ENCODE assay signal across 1 cellular context in the genomic region with DNA sequence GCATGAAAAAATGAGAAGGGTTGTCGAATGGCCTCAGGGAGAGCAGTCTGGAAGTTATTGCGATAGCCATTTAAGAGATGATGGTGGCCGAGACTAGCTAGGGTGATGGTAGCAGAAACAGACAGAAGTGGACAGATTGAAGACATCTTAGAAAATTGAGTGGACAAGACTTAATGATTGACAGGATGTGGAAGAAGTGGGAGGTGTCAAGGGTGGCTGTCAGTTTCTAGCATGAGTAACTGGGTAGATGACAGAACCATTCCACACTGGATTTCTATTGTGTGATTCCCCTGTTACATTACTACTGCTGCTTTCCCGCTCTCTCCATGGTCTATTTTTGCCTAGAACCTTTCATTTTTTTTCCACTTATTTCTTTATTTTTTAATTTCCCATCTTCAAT.
TF ChIP-seq lines count a peak whose summit lies in the region.

No MANE protein-coding gene starts in this region.

TF ChIP-seq in GM12878, 131 proteins besides CTCF, POLR2A, EP300 and RAD21:
- no peak for TF ChIP-seq POLR2AphosphoS5 (IDR thresholded peaks at IDR 0.05; ENCODE audit: low read length)
- TF ChIP-seq IRF5 (IDR thresholded peaks at IDR 0.05; ENCODE audit: borderline replicate concordance): no peak
- TF ChIP-seq STAT3 (IDR thresholded peaks at IDR 0.05; ENCODE audit: low read depth, low read length): no peak
- TF ChIP-seq PRDM15 (CRISPR knock-in tag; IDR thresholded peaks at IDR 0.05): no peak
- no peak for TF ChIP-seq DPF2 (IDR thresholded peaks at IDR 0.05)
- TF ChIP-seq TCF7 (IDR thresholded peaks at IDR 0.05; ENCODE audit: borderline replicate concordance): no peak
- TF ChIP-seq, protein P1, sequence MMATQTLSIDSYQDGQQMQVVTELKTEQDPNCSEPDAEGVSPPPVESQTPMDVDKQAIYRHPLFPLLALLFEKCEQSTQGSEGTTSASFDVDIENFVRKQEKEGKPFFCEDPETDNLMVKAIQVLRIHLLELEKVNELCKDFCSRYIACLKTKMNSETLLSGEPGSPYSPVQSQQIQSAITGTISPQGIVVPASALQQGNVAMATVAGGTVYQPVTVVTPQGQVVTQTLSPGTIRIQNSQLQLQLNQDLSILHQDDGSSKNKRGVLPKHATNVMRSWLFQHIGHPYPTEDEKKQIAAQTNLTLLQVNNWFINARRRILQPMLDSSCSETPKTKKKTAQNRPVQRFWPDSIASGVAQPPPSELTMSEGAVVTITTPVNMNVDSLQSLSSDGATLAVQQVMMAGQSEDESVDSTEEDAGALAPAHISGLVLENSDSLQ (IDR thresholded peaks at IDR 0.05): peak; percentile 87
- no peak for TF ChIP-seq POLR2AphosphoS2 (IDR thresholded peaks at IDR 0.05; ENCODE audit: low read depth, low read length)
